Comparison of ENCODE assay signal across 25 cellular contexts in the genomic region with DNA sequence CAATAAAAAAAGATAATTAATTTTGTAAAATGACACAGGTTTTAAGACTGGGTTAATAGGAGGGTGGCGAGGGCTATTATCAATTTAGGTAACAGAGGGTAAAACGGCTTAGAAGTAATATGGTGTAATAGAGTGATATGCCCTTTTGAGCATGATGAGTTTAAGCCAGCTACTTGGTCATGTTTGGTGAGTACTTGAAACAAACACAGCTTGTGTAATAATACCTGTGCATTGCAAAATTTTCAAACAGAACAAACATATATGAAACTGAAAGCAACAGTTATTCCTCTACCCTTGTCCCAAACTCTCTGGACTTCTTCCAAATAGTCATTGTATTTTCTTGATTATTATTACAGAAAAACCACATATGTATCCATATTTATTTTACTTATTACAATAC.
DNase-seq lines count a peak whose midpoint lies in the region; ATAC-seq and TF ChIP-seq lines count a peak whose summit lies in the region.
"Had no signal": no experiment of that assay in that cellular context is flagged by ENCODE, and none has a peak within 500 bp of the region (broad histone marks: within the 10 kb centered on the region; RNA-seq: fewer than 3 reads in every experiment).

No MANE protein-coding gene starts in this region.

- H3K9me3 ChIP-seq in adipocyte (ENCODE audit: control insufficient read depth, low read length) (no peaks in the 10 kb centered on the region), upper lobe of right lung (no peaks in the 10 kb centered on the region)
- H3K9me3 ChIP-seq: body of pancreas, transverse colon had no signal

- H3K9ac ChIP-seq in adipocyte (ENCODE audit: low read length) = no peak overlapping the region

- no peaks in the 10 kb centered on the region for H3K27me3 ChIP-seq in adipocyte (replicated peaks; ENCODE audit: control insufficient read depth, insufficient read depth, low read length)
- H3K27me3 ChIP-seq in upper lobe of right lung = no peaks in the 10 kb centered on the region
- H3K27me3 ChIP-seq: body of pancreas, transverse colon had no signal

- TF ChIP-seq CTCF in fibroblast of villous mesenchyme (IDR thresholded peaks at IDR 0.05; ENCODE audit: insufficient read depth, low read depth, low read length) (no peak), upper lobe of right lung (IDR thresholded peaks at IDR 0.05) (no peak)

- H3K4me1 ChIP-seq in adipocyte (ENCODE audit: control insufficient read depth, insufficient read depth, low read length) = no peaks in the 10 kb centered on the region
- H3K4me1 ChIP-seq in upper lobe of right lung = no peaks in the 10 kb centered on the region
- H3K4me1 ChIP-seq: body of pancreas, transverse colon had no signal

- no peaks in the 10 kb centered on the region for H3K36me3 ChIP-seq in adipocyte (ENCODE audit: control insufficient read depth, insufficient read depth, low read length, severe bottlenecking)
- no peaks in the 10 kb centered on the region for H3K36me3 ChIP-seq in upper lobe of right lung
- H3K36me3 ChIP-seq: transverse colon had no signal

- peak; percentile 31 for DNase-seq in DMS53 (lab: John Stamatoyannopoulos, UW)
- no peak for DNase-seq in DMS53 treated with DMSO at 0.1 percent for 48 hours (lab: John Stamatoyannopoulos, UW; ENCODE audit: unreplicated experiment)
- DNase-seq in adipocyte (ENCODE audit: low read depth) = peak; percentile 28
- DNase-seq in fibroblast of villous mesenchyme (ENCODE audit: low read depth) = peak; percentile 46
- DNase-seq in upper lobe of right lung = no peak
- DNase-seq: activated CD4-positive, alpha-beta T cell treated with anti-CD3 and anti-CD28 coated beads, Interleukin-2, amount 50 U/mL, for 48 hours; activated CD4-positive, CD25-positive, alpha-beta regulatory T cell treated with anti-CD3 and anti-CD28 coated beads, Interleukin-2, amount 50 U/mL, for 72 hours; activated naive CD4-positive, alpha-beta T cell treated with Interleukin-2 at 50 U/mL for 16 hours; body of pancreas; C1 segment of cervical spinal cord; COR-L47; DMS79 treated with DMSO at 0.1 percent for 48 hours; foreskin fibroblast; GF-D8; NCI-H187 treated with DMSO at 0.1 percent for 48 hours; NCI-H526 treated with DMSO at 0.1 percent for 48 hours; nephron progenitor cell; SHP77; transverse colon had no signal

- H3K4me3 ChIP-seq in adipocyte (ENCODE audit: low read length) = no peak overlapping the region
- no peak overlapping the region for H3K4me3 ChIP-seq in fibroblast of villous mesenchyme (ENCODE audit: low read depth, low read length)
- no peak overlapping the region for H3K4me3 ChIP-seq in upper lobe of right lung
- H3K4me3 ChIP-seq: body of pancreas, skin epidermis, transverse colon had no signal

- H3K27ac ChIP-seq in upper lobe of right lung = no peak overlapping the region
- H3K27ac ChIP-seq: 22Rv1, body of pancreas, skin epidermis, transverse colon had no signal

- ATAC-seq in upper lobe of right lung = peak; percentile 72
- ATAC-seq in GM21367 (IDR thresholded peaks at IDR 0.05; ENCODE audit: unreplicated experiment) = no peak
- no peak for ATAC-seq in GM21529 (IDR thresholded peaks at IDR 0.05; ENCODE audit: unreplicated experiment)
- ATAC-seq in HG02798 (IDR thresholded peaks at IDR 0.05; ENCODE audit: poor library complexity, unreplicated experiment) = no peak
- ATAC-seq: body of pancreas; stimulated activated memory B cell treated with anti-CD40 and anti-IgM and Interleukin-4, amounts not matched to agents 10 μg/mL and 1 μg/mL and 100 μg/mL, for 72 hours had no signal

- intact Hi-C loops in upper lobe of right lung (cut with DNase I) = no loop called here

Comparison
In these comparisons a context has a peak if more than half of its experiments do, and no peak if none do; other contexts are left out.
1. DNase-seq: peak in DMS53 (single experiment), adipocyte (single experiment) and fibroblast of villous mesenchyme (single experiment); none in DMS53 treated with DMSO at 0.1 percent for 48 hours (single experiment) and upper lobe of right lung (single experiment).